Comparison of ENCODE assay signal across 30 cellular contexts in the genomic region with DNA sequence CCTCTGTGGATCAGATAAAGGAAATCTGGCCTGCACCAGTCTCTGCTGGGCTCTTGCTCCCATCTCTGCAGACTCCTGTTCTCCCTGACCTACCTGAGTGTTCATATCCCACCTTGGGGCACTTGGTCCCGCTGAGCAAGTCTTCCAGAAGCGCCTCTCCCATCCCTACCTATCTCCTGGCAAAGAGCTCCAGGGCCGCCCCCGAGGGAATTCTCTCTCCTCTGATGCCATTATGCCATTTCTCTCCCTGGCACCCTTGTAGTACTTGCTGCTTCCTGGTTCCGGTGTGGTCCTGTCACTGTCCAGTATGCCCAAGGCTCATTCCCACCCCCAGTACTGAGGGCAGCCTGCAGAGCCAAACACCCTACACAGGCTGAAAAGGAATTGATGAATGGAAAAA.
"Had no signal": no experiment of that assay in that cellular context is flagged by ENCODE, and none has a peak within 500 bp of the region (broad histone marks: within the 10 kb centered on the region; RNA-seq: fewer than 3 reads in every experiment).

No MANE protein-coding gene starts in this region.

- H3K27ac Mint-ChIP-seq: activated CD4-positive, alpha-beta memory T cell treated with anti-CD3 and anti-CD28 coated beads, Interleukin-2, amount 10 ng/mL, durations not matched to agents 7 days and 5 days; activated naive CD8-positive, alpha-beta T cell treated with anti-CD3 and anti-CD28 coated beads for 36 hours; activated T-cell treated with anti-CD3 and anti-CD28 coated beads, Interleukin-2, amount 50 U/mL, for 72 hours; activated T-helper 17 cell treated with anti-CD3 and anti-CD28 coated beads, Interleukin-2, amount 50 U/mL, for 72 hours had no signal

- FAIRE-seq: bronchial epithelial cell, RCC 7860 had no signal

- H3K27ac ChIP-seq: KMS-11, PC-9, RWPE1, SJCRH30, SK-N-MC, WERI-Rb-1 had no signal

- H3K4me3 ChIP-seq: PC-9, SJCRH30, SK-N-MC had no signal

- ATAC-seq: activated T-cell treated with anti-CD3 and anti-CD28 coated beads, Interleukin-2, amount 50 U/mL, for 72 hours; activated T-helper 17 cell treated with anti-CD3 and anti-CD28 coated beads, Interleukin-2, amount 50 U/mL, for 72 hours had no signal

- DNase-seq: activated CD4-positive, alpha-beta memory T cell treated with anti-CD3 and anti-CD28 coated beads, Interleukin-2, amount 10 ng/mL, durations not matched to agents 7 days and 5 days; activated CD4-positive, alpha-beta T cell treated with anti-CD3 and anti-CD28 coated beads for 1 hour; activated CD4-positive, alpha-beta T cell treated with anti-CD3 and anti-CD28 coated beads for 48 hours; activated CD4-positive, CD25-positive, alpha-beta regulatory T cell; activated effector memory CD4-positive, alpha-beta T cell treated with anti-CD3 and anti-CD28 coated beads, Interleukin-2, amount 50 U/mL, for 16 hours; activated naive CD4-positive, alpha-beta T cell; activated naive CD4-positive, alpha-beta T cell treated with anti-CD3 and anti-CD28 coated beads, Interleukin-2, amount 50 U/mL, for 16 hours; activated naive CD8-positive, alpha-beta T cell treated with anti-CD3 and anti-CD28 coated beads for 36 hours; activated T-cell treated with anti-CD3 and anti-CD28 coated beads, Interleukin-2, amount 50 U/mL, for 1 hour; activated T-cell treated with anti-CD3 and anti-CD28 coated beads, Interleukin-2, amount 50 U/mL, for 72 hours; amniotic stem cell; central memory CD4-positive, alpha-beta T cell; MM.1S; NCI-H1092 treated with DMSO at 0.1 percent for 48 hours; NCI-H146; NCI-H187; NCI-H226; NCI-H446 treated with DMSO at 0.1 percent for 48 hours; NCI-H524; PC-9; SHP77; SJCRH30; T1000; WERI-Rb-1 had no signal

- H3K9me3 ChIP-seq: SJCRH30 had no signal

- H3K9me3 Mint-ChIP-seq: activated CD4-positive, alpha-beta memory T cell treated with anti-CD3 and anti-CD28 coated beads, Interleukin-2, amount 10 ng/mL, durations not matched to agents 7 days and 5 days; activated naive CD8-positive, alpha-beta T cell treated with anti-CD3 and anti-CD28 coated beads for 36 hours; activated T-cell treated with anti-CD3 and anti-CD28 coated beads, Interleukin-2, amount 50 U/mL, for 72 hours; activated T-helper 17 cell treated with anti-CD3 and anti-CD28 coated beads, Interleukin-2, amount 50 U/mL, for 72 hours had no signal

- H3K27me3 ChIP-seq: SJCRH30 had no signal

- H3K36me3 Mint-ChIP-seq: activated naive CD8-positive, alpha-beta T cell treated with anti-CD3 and anti-CD28 coated beads for 36 hours had no signal

- H3K4me3 Mint-ChIP-seq: activated CD4-positive, alpha-beta memory T cell treated with anti-CD3 and anti-CD28 coated beads, Interleukin-2, amount 10 ng/mL, durations not matched to agents 7 days and 5 days; activated naive CD8-positive, alpha-beta T cell treated with anti-CD3 and anti-CD28 coated beads for 36 hours; activated T-cell treated with anti-CD3 and anti-CD28 coated beads, Interleukin-2, amount 50 U/mL, for 72 hours; activated T-helper 17 cell treated with anti-CD3 and anti-CD28 coated beads, Interleukin-2, amount 50 U/mL, for 72 hours had no signal

- H3K36me3 ChIP-seq: WERI-Rb-1 had no signal
